In genomic region chr16:725041-725376, GRCh38 we compare ENCODE assay signal across 1 cellular context.
A peak's percentile ranks its signal among the peaks of the same experiment; 100 is the strongest.
TF ChIP-seq lines count a peak whose summit lies in the region.

No MANE protein-coding gene starts in this region.

TF ChIP-seq in K562, 482 proteins besides CTCF, POLR2A, EP300 and RAD21:
- TF ChIP-seq SNRNP70 (optimal IDR thresholded peaks at IDR 0.05; ENCODE audit: low read depth, low read length) (peak; percentile 53), E2F1 (CRISPR knock-in tag; IDR thresholded peaks at IDR 0.05) (no peak), KLF13 (tag; IDR thresholded peaks at IDR 0.05; ENCODE audit: borderline replicate concordance, low read depth) (no peak), POLR2G (IDR thresholded peaks at IDR 0.05; ENCODE audit: low read depth, low read length) (peak; percentile 59)
